Comparison of ENCODE assay signal across 8 cellular contexts in the genomic region with DNA sequence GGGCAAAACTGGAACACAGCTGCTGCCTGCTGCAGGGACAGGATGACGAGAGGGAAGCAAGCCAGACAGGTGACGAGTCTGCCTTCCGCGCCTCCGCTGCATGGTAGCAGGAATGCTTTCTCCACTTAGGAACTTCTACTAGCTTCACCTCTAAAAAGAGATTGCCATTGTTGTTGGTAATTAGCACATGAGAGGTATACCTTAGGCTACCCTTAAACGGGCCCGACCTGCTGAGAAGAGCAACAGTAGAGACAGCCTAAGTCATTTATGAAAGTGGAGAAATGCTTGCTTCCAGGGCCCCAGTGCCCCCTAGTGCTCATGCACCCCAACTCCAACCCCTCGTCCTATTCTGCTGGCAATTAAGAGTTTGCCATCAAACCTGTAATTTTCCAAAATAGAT.
A peak's percentile ranks its signal among the peaks of the same experiment; 100 is the strongest.
DNase-seq lines count a peak whose midpoint lies in the region; ATAC-seq and TF ChIP-seq lines count a peak whose summit lies in the region.

No MANE protein-coding gene starts in this region.

- peaks cover 5% of the 10 kb centered on the region for H3K4me1 Mint-ChIP-seq in activated T-cell treated with anti-CD3 and anti-CD28 coated beads, Interleukin-2, amount 50 U/mL, for 24 hours (ENCODE audit: low read depth)

- peak; percentile 20 for TF ChIP-seq CTCF in MM.1S (IDR thresholded peaks at IDR 0.05; ENCODE audit: low read length)
- TF ChIP-seq CTCF in smooth muscle cell (IDR thresholded peaks at IDR 0.05; ENCODE audit: borderline replicate concordance, insufficient read depth, poor library complexity, severe bottlenecking): no peak

- H3K4me1 ChIP-seq in MM.1S (ENCODE audit: low read length) (no peaks in the 10 kb centered on the region), smooth muscle cell (ENCODE audit: low read depth) (no peaks in the 10 kb centered on the region)

- H3K9me3 Mint-ChIP-seq in activated T-cell treated with anti-CD3 and anti-CD28 coated beads, Interleukin-2, amount 50 U/mL, for 24 hours: no peaks in the 10 kb centered on the region

- no peaks in the 10 kb centered on the region for H3K36me3 Mint-ChIP-seq in activated T-cell treated with anti-CD3 and anti-CD28 coated beads, Interleukin-2, amount 50 U/mL, for 24 hours (ENCODE audit: low read depth)

- H3K79me2 ChIP-seq in MM.1S (ENCODE audit: low read length): no peaks in the 10 kb centered on the region
- no peaks in the 10 kb centered on the region for H3K79me2 ChIP-seq in smooth muscle cell (ENCODE audit: low read depth)

- H3K9me2 ChIP-seq in MM.1S (replicated peaks; ENCODE audit: insufficient read depth, low read length): no peaks in the 10 kb centered on the region

- no peak overlapping the region for H3K27ac ChIP-seq in MM.1S (ENCODE audit: low read length)
- H3K27ac ChIP-seq in smooth muscle cell (ENCODE audit: low read depth): no peak overlapping the region

- no peak overlapping the region for H3K27ac Mint-ChIP-seq in activated T-cell treated with anti-CD3 and anti-CD28 coated beads, Interleukin-2, amount 50 U/mL, for 24 hours

- H3K4me3 ChIP-seq in MM.1S (ENCODE audit: low read length) (no peak overlapping the region), smooth muscle cell (no peak overlapping the region)

- no peaks in the 10 kb centered on the region for H3F3A ChIP-seq in MM.1S (ENCODE audit: insufficient read depth, low read length)
- H3F3A ChIP-seq in smooth muscle cell (ENCODE audit: low read depth): no peaks in the 10 kb centered on the region

- no peaks in the 10 kb centered on the region for H3K27me3 ChIP-seq in MM.1S (replicated peaks; ENCODE audit: insufficient read depth, low read length)
- no peaks in the 10 kb centered on the region for H3K27me3 ChIP-seq in smooth muscle cell (ENCODE audit: low read depth)

- ATAC-seq in HG02840 (IDR thresholded peaks at IDR 0.05; ENCODE audit: low FRiP score, unreplicated experiment): no peak

- peak; percentile 12 for DNase-seq in DMS153 treated with DMSO at 0.1 percent for 48 hours (lab: John Stamatoyannopoulos, UW; ENCODE audit: unreplicated experiment)
- no peak for DNase-seq in DMS153 (lab: John Stamatoyannopoulos, UW)
- DNase-seq in MM.1S: no peak
- peak; percentile 50 for DNase-seq in activated T-cell treated with anti-CD3 and anti-CD28 coated beads, Interleukin-2, amount 50 U/mL, for 24 hours
- DNase-seq in iris pigment epithelial cell (ENCODE audit: low read depth): peak; percentile 50
- DNase-seq in smooth muscle cell (lab: John Stamatoyannopoulos, UW; ENCODE audit: unreplicated experiment): no peak
- DNase-seq in NCI-H1105 treated with DMSO at 0.1 percent for 48 hours (lab: John Stamatoyannopoulos, UW): no peak

- H3K27me3 Mint-ChIP-seq in activated T-cell treated with anti-CD3 and anti-CD28 coated beads, Interleukin-2, amount 50 U/mL, for 24 hours: peaks cover 2% of the 10 kb centered on the region

- H3K9ac ChIP-seq in MM.1S (ENCODE audit: low read length): no peak overlapping the region
- no peak overlapping the region for H3K9ac ChIP-seq in smooth muscle cell (ENCODE audit: low read depth)

- H3K4me3 Mint-ChIP-seq in activated T-cell treated with anti-CD3 and anti-CD28 coated beads, Interleukin-2, amount 50 U/mL, for 24 hours: no peak overlapping the region

- 43% methylated on average over 8 of the region's 8 CpGs for WGBS in smooth muscle cell (ENCODE audit: low lambda C conversion rate)

- H3K36me3 ChIP-seq in MM.1S (replicated peaks; ENCODE audit: insufficient read depth, low read length) (no peaks in the 10 kb centered on the region), smooth muscle cell (ENCODE audit: low read depth) (no peaks in the 10 kb centered on the region)

- H3K4me2 ChIP-seq in MM.1S (ENCODE audit: low read depth, low read length) (no peak overlapping the region), smooth muscle cell (no peak overlapping the region)

- no peaks in the 10 kb centered on the region for H3K9me3 ChIP-seq in MM.1S (replicated peaks; ENCODE audit: insufficient read depth, low read length)
- no peaks in the 10 kb centered on the region for H3K9me3 ChIP-seq in smooth muscle cell (replicated peaks; ENCODE audit: low read depth)

- H4K20me1 ChIP-seq in MM.1S (ENCODE audit: insufficient read depth, low read length) (no peaks in the 10 kb centered on the region), smooth muscle cell (ENCODE audit: low read depth) (no peaks in the 10 kb centered on the region)

- H2AFZ ChIP-seq in MM.1S (ENCODE audit: low read length) (no peak overlapping the region), smooth muscle cell (ENCODE audit: low read depth) (no peak overlapping the region)

Comparison
In these comparisons a context has a peak if more than half of its experiments do, and no peak if none do; other contexts are left out.
1. DNase-seq: peak in DMS153 treated with DMSO at 0.1 percent for 48 hours (single experiment), activated T-cell treated with anti-CD3 and anti-CD28 coated beads, Interleukin-2, amount 50 U/mL, for 24 hours (single experiment) and iris pigment epithelial cell (single experiment); none in DMS153 (single experiment), MM.1S (single experiment), smooth muscle cell (single experiment) and NCI-H1105 treated with DMSO at 0.1 percent for 48 hours (single experiment).